ENCODE assay signal across 17 cellular contexts in the genomic region with DNA sequence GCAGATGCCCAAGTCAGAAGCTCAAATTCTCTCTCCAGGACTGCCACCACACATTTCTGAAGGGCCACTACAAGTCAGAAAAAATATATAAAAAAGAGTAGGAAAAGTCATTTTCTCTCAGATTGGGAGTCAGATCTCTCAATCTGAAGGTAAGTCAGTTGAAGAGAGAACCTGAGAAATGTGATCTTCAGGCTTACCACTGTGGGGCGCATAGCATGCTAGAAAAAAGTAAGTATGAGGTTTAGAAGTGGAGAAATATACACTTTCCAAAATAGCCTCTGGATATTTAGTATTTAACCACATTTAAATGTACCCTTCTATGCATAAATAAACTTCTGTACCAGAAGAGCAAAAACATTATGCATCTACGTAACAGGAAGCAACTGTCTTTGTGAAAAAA.
DNase-seq lines count a peak whose midpoint lies in the region; ATAC-seq and TF ChIP-seq lines count a peak whose summit lies in the region.
"Had no signal": no experiment of that assay in that cellular context is flagged by ENCODE, and none has a peak within 500 bp of the region (broad histone marks: within the 10 kb centered on the region; RNA-seq: fewer than 3 reads in every experiment).

No MANE protein-coding gene starts in this region.

- intact Hi-C loops in PC-9 (cut with micrococcal nuclease; ENCODE audit: unreplicated experiment), result no loop called here

- POLR2A ChIA-PET in PC-9 (lab: Charles Lee; ENCODE audit: unreplicated experiment), result no interaction called here

- no peaks in the 10 kb centered on the region for H3K27me3 ChIP-seq in PC-9 (ENCODE audit: insufficient read depth, low read depth)
- H3K27me3 ChIP-seq in foreskin keratinocyte, result no peaks in the 10 kb centered on the region
- H3K27me3 ChIP-seq: heart right ventricle, SJCRH30, testis had no signal

- 0 out of 2 replicates have a peak, but pooled peaks have one; percentile 6 for TF ChIP-seq RAD21 in Ishikawa (IDR thresholded peaks at IDR 0.05; ENCODE audit: low read depth)

- no peaks in the 10 kb centered on the region for H3K79me2 ChIP-seq in PC-9 (ENCODE audit: low read depth)

- H3K4me1 ChIP-seq in PC-9 (replicated peaks; ENCODE audit: insufficient read depth), result no peaks in the 10 kb centered on the region
- H3K4me1 ChIP-seq in foreskin keratinocyte, result no peaks in the 10 kb centered on the region
- H3K4me1 ChIP-seq: heart right ventricle, SJCRH30, testis had no signal

- TF ChIP-seq CTCF in 22Rv1 (IDR thresholded peaks at IDR 0.05) (peak; percentile 35), PC-9 (conservative IDR thresholded peaks at IDR 0.05) (peak; percentile 41; the same call in 1 of the 2 replicates), foreskin keratinocyte (conservative IDR thresholded peaks at IDR 0.05) (peak; percentile 48)

- no peak overlapping the region for H2AFZ ChIP-seq in PC-9

- TF ChIP-seq EP300 in Ishikawa (IDR thresholded peaks at IDR 0.05; ENCODE audit: borderline replicate concordance), result no peak

- H3K27ac ChIP-seq in 22Rv1 (no peak overlapping the region), PC-9 (no peak overlapping the region), foreskin keratinocyte (no peak overlapping the region)
- H3K27ac ChIP-seq: heart right ventricle, HL-60, SJCRH30, testis had no signal

- ATAC-seq in foreskin keratinocyte (peak; percentile 20), HG03342 (IDR thresholded peaks at IDR 0.05; ENCODE audit: unreplicated experiment) (no peak), HG02970 (IDR thresholded peaks at IDR 0.05; ENCODE audit: low FRiP score, unreplicated experiment) (no peak)
- ATAC-seq: activated T-cell treated with anti-CD3 and anti-CD28 coated beads, Interleukin-2, amount 50 U/mL, for 72 hours; heart right ventricle had no signal

- BruUV-seq in PC-9 (replicated peaks; lab: Mats Ljungman, UMichigan), result no TSS peak

- no peak overlapping the region for H3K4me3 ChIP-seq in PC-9
- H3K4me3 ChIP-seq: heart right ventricle, SJCRH30, testis had no signal

- DNase-seq in PC-9 (no peak), foreskin keratinocyte (no peak), GM19240 (ENCODE audit: insufficient read length, low spot score) (no peak), COLO829 (ENCODE audit: low spot score) (no peak)
- DNase-seq: activated CD4-positive, alpha-beta memory T cell treated with anti-CD3 and anti-CD28 coated beads for 36 hours; activated T-cell treated with anti-CD3 and anti-CD28 coated beads, Interleukin-2, amount 50 U/mL, for 72 hours; erythroblast; GDM1; heart right ventricle; NCI-H2029; SJCRH30; testis had no signal

- H3K9me3 ChIP-seq in PC-9 (ENCODE audit: insufficient read depth, low read depth), result no peaks in the 10 kb centered on the region
- H3K9me3 ChIP-seq: SJCRH30, testis had no signal

- CTCF ChIA-PET in PC-9 (lab: Charles Lee), result no interaction called here

- H3F3A ChIP-seq in PC-9 (ENCODE audit: insufficient read depth, low read depth), result no peaks in the 10 kb centered on the region

- no peak overlapping the region for H3K4me2 ChIP-seq in PC-9

- H3K36me3 ChIP-seq in PC-9 (ENCODE audit: low read depth), result no peaks in the 10 kb centered on the region
- H3K36me3 ChIP-seq: heart right ventricle, SJCRH30 had no signal

- no peaks in the 10 kb centered on the region for H4K20me1 ChIP-seq in PC-9 (ENCODE audit: insufficient read depth)

- H3K9me2 ChIP-seq in PC-9 (ENCODE audit: insufficient read depth), result no peaks in the 10 kb centered on the region

TF ChIP-seq in Ishikawa, 13 proteins besides CTCF, POLR2A, EP300 and RAD21:
- TF ChIP-seq CEBPB (IDR thresholded peaks at IDR 0.05) (no peak), TEAD4 (IDR thresholded peaks at IDR 0.05) (no peak), ZBTB7A (IDR thresholded peaks at IDR 0.05; ENCODE audit: low read depth) (no peak), CREB1 (IDR thresholded peaks at IDR 0.05; ENCODE audit: low read depth) (no peak), YY1 (IDR thresholded peaks at IDR 0.05; ENCODE audit: low read depth) (no peak), TCF12 (IDR thresholded peaks at IDR 0.05; ENCODE audit: low read depth) (no peak), NFIC (IDR thresholded peaks at IDR 0.05) (no peak), FOXM1 (IDR thresholded peaks at IDR 0.05; ENCODE audit: borderline replicate concordance, low read depth) (no peak), EGR1 (IDR thresholded peaks at IDR 0.05) (no peak), TAF1 (IDR thresholded peaks at IDR 0.05; ENCODE audit: low read depth) (no peak)
- TF ChIP-seq, protein P1, sequence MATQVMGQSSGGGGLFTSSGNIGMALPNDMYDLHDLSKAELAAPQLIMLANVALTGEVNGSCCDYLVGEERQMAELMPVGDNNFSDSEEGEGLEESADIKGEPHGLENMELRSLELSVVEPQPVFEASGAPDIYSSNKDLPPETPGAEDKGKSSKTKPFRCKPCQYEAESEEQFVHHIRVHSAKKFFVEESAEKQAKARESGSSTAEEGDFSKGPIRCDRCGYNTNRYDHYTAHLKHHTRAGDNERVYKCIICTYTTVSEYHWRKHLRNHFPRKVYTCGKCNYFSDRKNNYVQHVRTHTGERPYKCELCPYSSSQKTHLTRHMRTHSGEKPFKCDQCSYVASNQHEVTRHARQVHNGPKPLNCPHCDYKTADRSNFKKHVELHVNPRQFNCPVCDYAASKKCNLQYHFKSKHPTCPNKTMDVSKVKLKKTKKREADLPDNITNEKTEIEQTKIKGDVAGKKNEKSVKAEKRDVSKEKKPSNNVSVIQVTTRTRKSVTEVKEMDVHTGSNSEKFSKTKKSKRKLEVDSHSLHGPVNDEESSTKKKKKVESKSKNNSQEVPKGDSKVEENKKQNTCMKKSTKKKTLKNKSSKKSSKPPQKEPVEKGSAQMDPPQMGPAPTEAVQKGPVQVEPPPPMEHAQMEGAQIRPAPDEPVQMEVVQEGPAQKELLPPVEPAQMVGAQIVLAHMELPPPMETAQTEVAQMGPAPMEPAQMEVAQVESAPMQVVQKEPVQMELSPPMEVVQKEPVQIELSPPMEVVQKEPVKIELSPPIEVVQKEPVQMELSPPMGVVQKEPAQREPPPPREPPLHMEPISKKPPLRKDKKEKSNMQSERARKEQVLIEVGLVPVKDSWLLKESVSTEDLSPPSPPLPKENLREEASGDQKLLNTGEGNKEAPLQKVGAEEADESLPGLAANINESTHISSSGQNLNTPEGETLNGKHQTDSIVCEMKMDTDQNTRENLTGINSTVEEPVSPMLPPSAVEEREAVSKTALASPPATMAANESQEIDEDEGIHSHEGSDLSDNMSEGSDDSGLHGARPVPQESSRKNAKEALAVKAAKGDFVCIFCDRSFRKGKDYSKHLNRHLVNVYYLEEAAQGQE (IDR thresholded peaks at IDR 0.05; ENCODE audit: low read depth), result no peak
- TF ChIP-seq, protein P2, sequence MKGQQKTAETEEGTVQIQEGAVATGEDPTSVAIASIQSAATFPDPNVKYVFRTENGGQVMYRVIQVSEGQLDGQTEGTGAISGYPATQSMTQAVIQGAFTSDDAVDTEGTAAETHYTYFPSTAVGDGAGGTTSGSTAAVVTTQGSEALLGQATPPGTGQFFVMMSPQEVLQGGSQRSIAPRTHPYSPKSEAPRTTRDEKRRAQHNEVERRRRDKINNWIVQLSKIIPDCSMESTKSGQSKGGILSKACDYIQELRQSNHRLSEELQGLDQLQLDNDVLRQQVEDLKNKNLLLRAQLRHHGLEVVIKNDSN (IDR thresholded peaks at IDR 0.05), result no peak
- TF ChIP-seq, protein P3, sequence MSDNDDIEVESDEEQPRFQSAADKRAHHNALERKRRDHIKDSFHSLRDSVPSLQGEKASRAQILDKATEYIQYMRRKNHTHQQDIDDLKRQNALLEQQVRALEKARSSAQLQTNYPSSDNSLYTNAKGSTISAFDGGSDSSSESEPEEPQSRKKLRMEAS (IDR thresholded peaks at IDR 0.05), result no peak
